Comparison of ENCODE assay signal across 27 cellular contexts in genomic region chr2:3078684-3079083, GRCh38.
DNase-seq lines count a peak whose midpoint lies in the region; ATAC-seq, FAIRE-seq and TF ChIP-seq lines count a peak whose summit lies in the region.
"Had no signal": no experiment of that assay in that cellular context is flagged by ENCODE, and none has a peak within 500 bp of the region (broad histone marks: within the 10 kb centered on the region; RNA-seq: fewer than 3 reads in every experiment).

No MANE protein-coding gene starts in this region.

- no peak overlapping the region for H3K27ac ChIP-seq in A549
- no peak overlapping the region for H3K27ac ChIP-seq in esophagus muscularis mucosa (replicated peaks in 1 of 4)
- no peak overlapping the region for H3K27ac ChIP-seq in sigmoid colon
- H3K27ac ChIP-seq: foreskin keratinocyte, left ventricle myocardium inferior, testis, vagina had no signal

- no peak for TF ChIP-seq RAD21 in A549 (conservative IDR thresholded peaks at IDR 0.05 in 1 of 2, IDR thresholded peaks at IDR 0.05 in 1 of 2)

- no peaks in the 10 kb centered on the region for H3K4me1 ChIP-seq in A549
- H3K4me1 ChIP-seq in esophagus muscularis mucosa = no peaks in the 10 kb centered on the region
- no peaks in the 10 kb centered on the region for H3K4me1 ChIP-seq in sigmoid colon
- H3K4me1 ChIP-seq: Caco-2, foreskin keratinocyte, left ventricle myocardium inferior, testis, vagina had no signal

- peak in 1 of 2 experiments; percentile 42 for DNase-seq in A549 (ENCODE audit: low read depth in 1 of 2, low spot score in 1 of 2)
- DNase-seq in HEK293T (ENCODE audit: extremely low spot score) = peak; percentile 19
- peak; percentile 25 for DNase-seq in RCC 7860 (ENCODE audit: low spot score)
- peak; percentile 21 for DNase-seq in esophagus muscularis mucosa (ENCODE audit: extremely low spot score)
- DNase-seq in NCI-H1105 (lab: John Stamatoyannopoulos, UW) = no peak
- no peak for DNase-seq in COLO668 (lab: John Stamatoyannopoulos, UW; ENCODE audit: unreplicated experiment)
- no peak for DNase-seq in sigmoid colon
- DNase-seq in NCI-H1436 (lab: John Stamatoyannopoulos, UW) = no peak
- DNase-seq: activated CD8-positive, alpha-beta memory T cell treated with anti-CD3 and anti-CD28 coated beads for 24 hours; activated gamma-delta T cell treated with Interleukin-2 at 50 U/mL for 16 hours; activated naive CD8-positive, alpha-beta T cell treated with anti-CD3 and anti-CD28 coated beads, Interleukin-2, amount 50 U/mL, for 24 hours; activated T-cell treated with anti-CD3 and anti-CD28 coated beads, Interleukin-2, amount 50 U/mL, for 24 hours; Caco-2; effector CD4-positive, alpha-beta T cell; foreskin keratinocyte; Karpas-422; left ventricle myocardium inferior; naive thymus-derived CD8-positive, alpha-beta T cell; NCI-H187; NCI-H345; NCI-H82; SHP77 treated with DMSO at 0.1 percent for 48 hours; stimulated activated naive CD4-positive, alpha-beta T cell treated with Interleukin-2 at 50 U/mL for 16 hours; SW 1271; testis had no signal

- TF ChIP-seq POLR2A in A549 (IDR thresholded peaks at IDR 0.05; ENCODE audit: low read length) (no peak), esophagus muscularis mucosa (IDR thresholded peaks at IDR 0.05; ENCODE audit: low read depth) (no peak), sigmoid colon (IDR thresholded peaks at IDR 0.05) (no peak)

- intact Hi-C loops in esophagus muscularis mucosa (cut with DNase I) = no loop called here
- intact Hi-C loops in sigmoid colon (cut with DNase I) = no loop called here

- WGBS in A549 (ENCODE audit: missing lambda C conversion rate) = 53% methylated on average over 4 of the region's 4 CpGs
- WGBS in esophagus muscularis mucosa = 83% methylated on average over 4 of the region's 4 CpGs
- 91 to 93% methylated on average over 4 of the region's 4 CpGs for WGBS in sigmoid colon, 2 donors

- POLR2A ChIA-PET in A549 (lab: Yijun Ruan, JAX) = no interaction called here
- POLR2A ChIA-PET in HEK293T (lab: Yijun Ruan, JAX) = no interaction called here

- no peak for FAIRE-seq in A549 (lab: Jason Lieb, UNC)
- no peak for FAIRE-seq in RCC 7860 (lab: Jason Lieb, UNC)

- no peak overlapping the region for H3K4me3 ChIP-seq in A549
- no peak overlapping the region for H3K4me3 ChIP-seq in esophagus muscularis mucosa
- no peak overlapping the region for H3K4me3 ChIP-seq in sigmoid colon
- H3K4me3 ChIP-seq: left ventricle myocardium inferior, testis, vagina had no signal

- H3K36me3 ChIP-seq in esophagus muscularis mucosa (no peaks in the 10 kb centered on the region), sigmoid colon (no peaks in the 10 kb centered on the region)
- H3K36me3 ChIP-seq: left ventricle myocardium inferior, vagina had no signal

- H3K9me3 ChIP-seq in A549 (no peaks in the 10 kb centered on the region), esophagus muscularis mucosa (no peaks in the 10 kb centered on the region), sigmoid colon (no peaks in the 10 kb centered on the region)
- H3K9me3 ChIP-seq: Caco-2, left ventricle myocardium inferior, testis, vagina had no signal

- H3K27me3 ChIP-seq in esophagus muscularis mucosa (peaks cover 0 to 10% (median 0%) of the 10 kb centered on the region in 4 donors), sigmoid colon (no peaks in the 10 kb centered on the region)
- H3K27me3 ChIP-seq: foreskin keratinocyte, testis, vagina had no signal

- H3K4me2 ChIP-seq in A549 = no peak overlapping the region

- CTCF ChIA-PET in A549 (lab: Yijun Ruan, JAX) (no interaction called here), HEK293T (lab: Yijun Ruan, JAX) (interaction anchor here (0.6 kb wide), 1 partner anchor 396 kb away, joined by 3 read pairs; no protein-coding TSS in a partner anchor)

- ATAC-seq in A549 = peak; percentile 55 to 77; a peak in 4 of 6 replicates
- ATAC-seq: activated CD4-positive, CD25-positive, alpha-beta regulatory T cell treated with anti-CD3 and anti-CD28 coated beads, Interleukin-2, amount 50 U/mL, for 24 hours; activated naive CD8-positive, alpha-beta T cell treated with anti-CD3 and anti-CD28 coated beads, Interleukin-2, amount 50 U/mL, for 24 hours; foreskin keratinocyte; naive thymus-derived CD8-positive, alpha-beta T cell had no signal

- TF ChIP-seq CTCF in A549 (IDR thresholded peaks at IDR 0.05) (no peak), esophagus muscularis mucosa (IDR thresholded peaks at IDR 0.05) (no peak), sigmoid colon (IDR thresholded peaks at IDR 0.05) (no peak)

- TF ChIP-seq EP300 in A549 (IDR thresholded peaks at IDR 0.05) (no peak), esophagus muscularis mucosa (IDR thresholded peaks at IDR 0.05) (no peak), sigmoid colon (IDR thresholded peaks at IDR 0.05) (no peak)

TF ChIP-seq in A549, 52 proteins besides CTCF, POLR2A, EP300 and RAD21:
- TF ChIP-seq CHD2 (IDR thresholded peaks at IDR 0.05; ENCODE audit: low read length, partially characterized antibody) (no peak), TP53 (CRISPR knock-in tag; IDR thresholded peaks at IDR 0.05) (no peak), MAZ (IDR thresholded peaks at IDR 0.05; ENCODE audit: borderline replicate concordance, low read depth, low read length) (no peak)
- TF ChIP-seq, protein P1, sequence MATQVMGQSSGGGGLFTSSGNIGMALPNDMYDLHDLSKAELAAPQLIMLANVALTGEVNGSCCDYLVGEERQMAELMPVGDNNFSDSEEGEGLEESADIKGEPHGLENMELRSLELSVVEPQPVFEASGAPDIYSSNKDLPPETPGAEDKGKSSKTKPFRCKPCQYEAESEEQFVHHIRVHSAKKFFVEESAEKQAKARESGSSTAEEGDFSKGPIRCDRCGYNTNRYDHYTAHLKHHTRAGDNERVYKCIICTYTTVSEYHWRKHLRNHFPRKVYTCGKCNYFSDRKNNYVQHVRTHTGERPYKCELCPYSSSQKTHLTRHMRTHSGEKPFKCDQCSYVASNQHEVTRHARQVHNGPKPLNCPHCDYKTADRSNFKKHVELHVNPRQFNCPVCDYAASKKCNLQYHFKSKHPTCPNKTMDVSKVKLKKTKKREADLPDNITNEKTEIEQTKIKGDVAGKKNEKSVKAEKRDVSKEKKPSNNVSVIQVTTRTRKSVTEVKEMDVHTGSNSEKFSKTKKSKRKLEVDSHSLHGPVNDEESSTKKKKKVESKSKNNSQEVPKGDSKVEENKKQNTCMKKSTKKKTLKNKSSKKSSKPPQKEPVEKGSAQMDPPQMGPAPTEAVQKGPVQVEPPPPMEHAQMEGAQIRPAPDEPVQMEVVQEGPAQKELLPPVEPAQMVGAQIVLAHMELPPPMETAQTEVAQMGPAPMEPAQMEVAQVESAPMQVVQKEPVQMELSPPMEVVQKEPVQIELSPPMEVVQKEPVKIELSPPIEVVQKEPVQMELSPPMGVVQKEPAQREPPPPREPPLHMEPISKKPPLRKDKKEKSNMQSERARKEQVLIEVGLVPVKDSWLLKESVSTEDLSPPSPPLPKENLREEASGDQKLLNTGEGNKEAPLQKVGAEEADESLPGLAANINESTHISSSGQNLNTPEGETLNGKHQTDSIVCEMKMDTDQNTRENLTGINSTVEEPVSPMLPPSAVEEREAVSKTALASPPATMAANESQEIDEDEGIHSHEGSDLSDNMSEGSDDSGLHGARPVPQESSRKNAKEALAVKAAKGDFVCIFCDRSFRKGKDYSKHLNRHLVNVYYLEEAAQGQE (IDR thresholded peaks at IDR 0.05) = no peak
TF ChIP-seq in A549: peak in this region for 0.

TF ChIP-seq in HEK293T, 16 proteins besides CTCF, POLR2A, EP300 and RAD21:
- TF ChIP-seq L3MBTL2 (conservative IDR thresholded peaks at IDR 0.05) = no peak
- no peak for TF ChIP-seq FOXA1 (IDR thresholded peaks at IDR 0.05)
- no peak for TF ChIP-seq HDGF (IDR thresholded peaks at IDR 0.05; ENCODE audit: borderline replicate concordance)
- no peak for TF ChIP-seq ZNF384 (IDR thresholded peaks at IDR 0.05)
- TF ChIP-seq SUZ12 (IDR thresholded peaks at IDR 0.05) = no peak
- TF ChIP-seq FOXM1 (IDR thresholded peaks at IDR 0.05; ENCODE audit: borderline replicate concordance) = no peak
- no peak for TF ChIP-seq NFRKB (IDR thresholded peaks at IDR 0.05)
- TF ChIP-seq LEF1 (IDR thresholded peaks at IDR 0.05; ENCODE audit: borderline replicate concordance) = no peak
- TF ChIP-seq ARNT (IDR thresholded peaks at IDR 0.05) = no peak
- TF ChIP-seq FOXK2 (IDR thresholded peaks at IDR 0.05) = no peak
- TF ChIP-seq CTBP1 (IDR thresholded peaks at IDR 0.05; ENCODE audit: borderline replicate concordance) = no peak
- TF ChIP-seq, protein P2, sequence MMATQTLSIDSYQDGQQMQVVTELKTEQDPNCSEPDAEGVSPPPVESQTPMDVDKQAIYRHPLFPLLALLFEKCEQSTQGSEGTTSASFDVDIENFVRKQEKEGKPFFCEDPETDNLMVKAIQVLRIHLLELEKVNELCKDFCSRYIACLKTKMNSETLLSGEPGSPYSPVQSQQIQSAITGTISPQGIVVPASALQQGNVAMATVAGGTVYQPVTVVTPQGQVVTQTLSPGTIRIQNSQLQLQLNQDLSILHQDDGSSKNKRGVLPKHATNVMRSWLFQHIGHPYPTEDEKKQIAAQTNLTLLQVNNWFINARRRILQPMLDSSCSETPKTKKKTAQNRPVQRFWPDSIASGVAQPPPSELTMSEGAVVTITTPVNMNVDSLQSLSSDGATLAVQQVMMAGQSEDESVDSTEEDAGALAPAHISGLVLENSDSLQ (IDR thresholded peaks at IDR 0.05) = no peak
- no peak for TF ChIP-seq TARDBP (IDR thresholded peaks at IDR 0.05)
- TF ChIP-seq BHLHE40 (IDR thresholded peaks at IDR 0.05; ENCODE audit: borderline replicate concordance) = no peak
- no peak for TF ChIP-seq ELF4 (IDR thresholded peaks at IDR 0.05)
- TF ChIP-seq SP1 (IDR thresholded peaks at IDR 0.05) = no peak

Comparison
In these comparisons a context has a peak if more than half of its experiments do, and no peak if none do; other contexts are left out.
1. DNase-seq: peak in HEK293T (single experiment), RCC 7860 (single experiment) and esophagus muscularis mucosa (single experiment); none in NCI-H1105 (single experiment), COLO668 (single experiment), sigmoid colon (single experiment) and NCI-H1436 (single experiment).